ENCODE assay signal across 11 cellular contexts in the genomic region with DNA sequence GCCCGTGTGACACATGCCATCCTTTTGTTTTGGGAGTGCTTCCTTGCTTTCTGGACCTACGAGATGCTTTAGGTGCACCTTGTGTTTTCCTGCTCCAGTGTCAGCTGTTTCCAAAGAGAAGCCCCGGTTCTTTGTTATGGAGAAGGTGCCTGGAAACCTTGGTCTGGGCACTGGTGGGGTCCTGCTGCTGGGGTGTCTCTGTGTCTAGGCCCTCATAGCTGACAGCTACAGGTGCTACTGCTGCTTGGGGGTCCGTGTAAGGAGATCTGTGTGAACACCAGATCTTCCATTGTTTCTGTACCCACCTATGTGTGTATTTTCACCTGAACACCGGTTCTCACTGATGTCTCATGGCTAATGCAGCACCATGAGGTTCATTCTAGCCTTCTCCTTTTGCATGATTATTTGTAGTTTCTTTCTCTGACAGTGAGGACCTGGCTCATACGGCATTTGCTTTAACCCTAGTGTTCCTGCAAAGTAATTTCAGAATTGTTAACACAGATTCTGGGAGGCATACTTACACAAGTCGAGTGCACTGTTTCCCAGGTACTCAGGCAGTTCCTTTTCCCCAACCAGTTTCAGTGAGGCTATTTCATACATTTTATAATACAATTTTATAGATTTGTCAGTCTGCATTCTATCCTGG. TPM values are rescaled to one million over a fixed set of nuclear protein-coding genes. Genes with fewer than 3 reads are reported as not detected.
DNase-seq lines count a peak whose midpoint lies in the region; ATAC-seq and TF ChIP-seq lines count a peak whose summit lies in the region.
"Had no signal": no experiment of that assay in that cellular context is flagged by ENCODE, and none has a peak within 500 bp of the region (broad histone marks: within the 10 kb centered on the region; RNA-seq: fewer than 3 reads in every experiment).

No MANE protein-coding gene starts in this region.

- 45 to 53% (median 50%) methylated on average over 7 of the region's 7 CpGs for WGBS in adrenal gland, 4 donors

- DNase-seq in CD4-positive, alpha-beta T cell = no peak
- DNase-seq in Karpas-422 (no peak), adrenal gland (no peak), amniotic stem cell (lab: John Stamatoyannopoulos, UW) (no peak), DMS79 (lab: John Stamatoyannopoulos, UW) (no peak)
- DNase-seq: effector memory CD4-positive, alpha-beta T cell; NCI-H1930 had no signal

- no peaks in the 10 kb centered on the region for H3K27me3 ChIP-seq in CD4-positive, alpha-beta T cell (ENCODE audit: control insufficient read depth, insufficient read depth, low read length)
- H3K27me3 ChIP-seq in Karpas-422 (ENCODE audit: low read length) (no peaks in the 10 kb centered on the region), adrenal gland (no peaks in the 10 kb centered on the region), mucosa of stomach (ENCODE audit: control insufficient read depth, insufficient read depth, low read length) (no peaks in the 10 kb centered on the region)

- no peak overlapping the region for H3K4me3 ChIP-seq in Karpas-422 (ENCODE audit: low read length)
- H3K4me3 ChIP-seq in adrenal gland = no peak overlapping the region
- H3K4me3 ChIP-seq in mucosa of stomach (ENCODE audit: low read length) = no peak overlapping the region

- no peaks in the 10 kb centered on the region for H3K9me3 ChIP-seq in CD4-positive, alpha-beta T cell (ENCODE audit: control insufficient read depth, low read length)
- H3K9me3 ChIP-seq in Karpas-422 (ENCODE audit: low read length) = no peaks in the 10 kb centered on the region
- H3K9me3 ChIP-seq in adrenal gland (replicated peaks in 1 of 3) = no peaks in the 10 kb centered on the region
- H3K9me3 ChIP-seq in mucosa of stomach (ENCODE audit: control insufficient read depth, low read length) = no peaks in the 10 kb centered on the region

- H3K9ac ChIP-seq in Karpas-422 (ENCODE audit: low read length) (peak overlapping the region; percentile 17; the same call in 1 of the 2 replicates), mucosa of stomach (ENCODE audit: low read length) (peak overlapping the region; percentile 53)

- no peak for TF ChIP-seq CTCF in CD4-positive, alpha-beta T cell (IDR thresholded peaks at IDR 0.05)
- TF ChIP-seq CTCF in adrenal gland (IDR thresholded peaks at IDR 0.05) = no peak

- no peak overlapping the region for H3K27ac ChIP-seq in CD4-positive, alpha-beta T cell (ENCODE audit: low read depth, low read length)
- peak overlapping the region; percentile 55 for H3K27ac ChIP-seq in Karpas-422 (ENCODE audit: low read length)
- peak overlapping the region in 3 of 5 donors; percentile 31 to 66 (median 63) for H3K27ac ChIP-seq in adrenal gland

- H3K36me3 ChIP-seq in Karpas-422 (ENCODE audit: insufficient read depth, low read length) (peaks cover 10% of the 10 kb centered on the region; the same call in 1 of the 2 replicates), adrenal gland (replicated peaks in 1 of 2) (no peaks in the 10 kb centered on the region), mucosa of stomach (ENCODE audit: control insufficient read depth, insufficient read depth, low read length) (no peaks in the 10 kb centered on the region)

- H3K4me1 ChIP-seq in Karpas-422 (ENCODE audit: low read length) (peaks cover 61% of the 10 kb centered on the region), adrenal gland (replicated peaks in 1 of 2) (peaks cover 33 to 69% of the 10 kb centered on the region in 2 donors), mucosa of stomach (ENCODE audit: control insufficient read depth, insufficient read depth, low read length) (peaks cover 69% of the 10 kb centered on the region)

- peak overlapping the region; percentile 50 for H3K4me2 ChIP-seq in Karpas-422 (ENCODE audit: low read depth, low read length, poor library complexity, severe bottlenecking)

- H3K36me3 Mint-ChIP-seq in CD4-positive, alpha-beta T cell (ENCODE audit: low read depth) = peaks cover 14% of the 10 kb centered on the region

- no peak overlapping the region for H2AFZ ChIP-seq in Karpas-422 (ENCODE audit: low read length)

- H3K4me1 Mint-ChIP-seq in CD4-positive, alpha-beta T cell (ENCODE audit: low read depth) = peaks cover 93% of the 10 kb centered on the region

- peak overlapping the region; percentile 31 for H3K27ac Mint-ChIP-seq in CD4-positive, alpha-beta T cell

- POLR2A ChIA-PET in CD4-positive, alpha-beta T cell (lab: Charles Lee) = interaction anchor here (2.1 kb wide), 1 partner anchor 13 kb away, joined by 9 read pairs; a partner anchor contains a TSS

- CTCF ChIA-PET in CD4-positive, alpha-beta T cell (lab: Charles Lee) = no interaction called here

- TF ChIP-seq POLR2A in adrenal gland (IDR thresholded peaks at IDR 0.05) = no peak

- peaks cover 4% of the 10 kb centered on the region; the same call in 1 of the 2 replicates for H4K20me1 ChIP-seq in Karpas-422 (ENCODE audit: insufficient read depth, low read depth, low read length)

- peaks cover 100% of the 10 kb centered on the region for H3K79me2 ChIP-seq in Karpas-422 (ENCODE audit: low read length)

- intact Hi-C loops in CD4-positive, alpha-beta T cell (cut with DNase I, micrococcal nuclease) = no loop called here
- intact Hi-C loops in adrenal gland (cut with DNase I) = no loop called here

- ATAC-seq in CD4-positive, alpha-beta T cell (ENCODE audit: poor library complexity) = no peak
- ATAC-seq in GM21360 (IDR thresholded peaks at IDR 0.05; ENCODE audit: unreplicated experiment) (no peak), HG03135 (IDR thresholded peaks at IDR 0.05; ENCODE audit: unreplicated experiment) (no peak)
- ATAC-seq: sciatic nerve had no signal

- H3K9me2 ChIP-seq in Karpas-422 (replicated peaks; ENCODE audit: insufficient read depth, low read length) = no peaks in the 10 kb centered on the region

- no peaks in the 10 kb centered on the region for H3K27me3 Mint-ChIP-seq in CD4-positive, alpha-beta T cell

- no peaks in the 10 kb centered on the region for H3K9me3 Mint-ChIP-seq in CD4-positive, alpha-beta T cell

- H3K4me3 Mint-ChIP-seq in CD4-positive, alpha-beta T cell = no peak overlapping the region

RNA-seq across cellular contexts. Expression of a gene that starts 13.2 kb away (rescaled TPM):
- 10 to 100 TPM; 45.6 to 50.3 TPM for total RNA-seq in CD4-positive, alpha-beta T cell
- total RNA-seq in Karpas-422 (2014; rRNA removed; shearing (Covaris generic); ENCODE audit: low replicate concordance) = 47.1 and 48.1 TPM in 2 replicates
- 10 to 100 TPM; 40.6 to 56.1 (median 47.2) TPM for total RNA-seq in adrenal gland
- polyA plus RNA-seq in adrenal gland = 10 to 100 TPM; 26.2 to 62.6 (median 26.9) TPM

RNA-seq across cellular contexts. Expression of a gene that starts 15.1 kb away (rescaled TPM):
- total RNA-seq in CD4-positive, alpha-beta T cell = 10 to 100 TPM; 46.5 to 51.7 TPM
- total RNA-seq in Karpas-422 (2014; rRNA removed; shearing (Covaris generic); ENCODE audit: low replicate concordance) = 79.3 and 83.1 TPM in 2 replicates
- 100 to 1,000 TPM in 5 of 8 donors, 10 to 100 TPM in 3; 84.4 to 137 (median 113) TPM for total RNA-seq in adrenal gland
- 100 to 1,000 TPM in 1 of 3 donors, 10 to 100 TPM in 2; 42.6 to 147 (median 51.6) TPM for polyA plus RNA-seq in adrenal gland
